Comparison of ENCODE assay signal across 17 cellular contexts in the genomic region with DNA sequence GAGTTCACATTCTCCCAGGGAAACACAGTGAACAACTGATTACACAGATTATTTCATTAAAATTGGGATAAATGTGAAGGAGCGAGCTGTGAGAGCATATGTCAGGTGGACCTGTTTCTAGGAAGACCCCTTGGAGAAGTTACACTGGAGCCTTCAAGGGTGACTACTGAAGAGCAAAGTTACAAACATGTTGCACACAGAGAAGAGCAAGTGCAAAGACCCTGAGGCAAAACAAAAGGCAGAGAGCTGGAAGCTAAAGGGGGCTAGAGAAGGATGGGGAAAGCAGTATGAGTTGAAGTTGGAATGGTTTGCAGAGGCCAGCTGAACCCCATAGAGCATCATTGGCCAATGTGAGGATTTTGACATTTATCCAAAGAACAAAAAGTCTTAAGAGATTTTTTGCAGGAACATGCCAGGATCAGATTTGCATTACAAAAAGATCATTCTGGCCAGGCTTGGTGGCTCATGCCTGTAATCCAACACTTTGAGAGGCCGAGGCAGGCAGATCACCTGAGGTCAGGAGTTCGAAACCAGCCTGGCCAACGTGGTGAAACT. TPM values are rescaled to one million over a fixed set of nuclear protein-coding genes. Genes with fewer than 3 reads are reported as not detected.
A peak's percentile ranks its signal among the peaks of the same experiment; 100 is the strongest.
DNase-seq lines count a peak whose midpoint lies in the region; ATAC-seq and TF ChIP-seq lines count a peak whose summit lies in the region.
"Had no signal": no experiment of that assay in that cellular context is flagged by ENCODE, and none has a peak within 500 bp of the region (broad histone marks: within the 10 kb centered on the region; RNA-seq: fewer than 3 reads in every experiment).

No MANE protein-coding gene starts in this region.

- H3K9me2 ChIP-seq in OCI-LY7 (ENCODE audit: insufficient read depth, low read length) = no peaks in the 10 kb centered on the region

- peaks cover 23% of the 10 kb centered on the region for H3K36me3 ChIP-seq in right atrium auricular region
- peaks cover 50% of the 10 kb centered on the region for H3K36me3 ChIP-seq in OCI-LY7 (ENCODE audit: insufficient read depth, low read length)

- intact Hi-C loops in Right ventricle myocardium inferior (cut with DNase I) = loop anchor here (10.0 kb wide), 1 partner anchor 1438 kb away; no protein-coding TSS in a partner anchor
- intact Hi-C loops in right cardiac atrium (cut with DNase I) = no loop called here
- intact Hi-C loops in OCI-LY7 (cut with micrococcal nuclease; ENCODE audit: unreplicated experiment) = no loop called here

- BruUV-seq in OCI-LY7 (replicated peaks; lab: Mats Ljungman, UMichigan) = no TSS peak

- POLR2A ChIA-PET in OCI-LY7 (lab: Charles Lee) = no interaction called here

- H3K27ac ChIP-seq in right atrium auricular region (no peak overlapping the region), right cardiac atrium (ENCODE audit: low read length) (no peak overlapping the region), OCI-LY7 (ENCODE audit: low read depth, low read length, poor library complexity, severe bottlenecking) (no peak overlapping the region)
- H3K27ac ChIP-seq: PC-9 had no signal

- no peaks in the 10 kb centered on the region for H3K79me2 ChIP-seq in OCI-LY7 (ENCODE audit: insufficient read depth, low read depth, low read length)

- WGBS in right cardiac atrium = 71% methylated on average over 4 of the region's 4 CpGs

- H4K20me1 ChIP-seq in OCI-LY7 (ENCODE audit: insufficient read depth, low read length) = no peaks in the 10 kb centered on the region

- no peaks in the 10 kb centered on the region for H3K9me3 ChIP-seq in right atrium auricular region
- no peaks in the 10 kb centered on the region for H3K9me3 ChIP-seq in right cardiac atrium (ENCODE audit: control insufficient read depth, low read length)
- H3K9me3 ChIP-seq in OCI-LY7 (ENCODE audit: low read length) = no peaks in the 10 kb centered on the region
- H3K9me3 ChIP-seq: BE2C had no signal

- H3K27ac Mint-ChIP-seq in activated T-helper 17 cell treated with anti-CD3 and anti-CD28 coated beads, Interleukin-2, amount 50 U/mL, for 72 hours = peak overlapping the region; percentile 20
- peak overlapping the region; percentile 16 for H3K27ac Mint-ChIP-seq in nephron progenitor cell

- no peaks in the 10 kb centered on the region for H3K9me3 Mint-ChIP-seq in activated T-helper 17 cell treated with anti-CD3 and anti-CD28 coated beads, Interleukin-2, amount 50 U/mL, for 72 hours
- no peaks in the 10 kb centered on the region for H3K9me3 Mint-ChIP-seq in nephron progenitor cell
- H3K9me3 Mint-ChIP-seq: CD4-positive, alpha-beta memory T cell had no signal

- H2AFZ ChIP-seq in OCI-LY7 (ENCODE audit: low read length) = no peak overlapping the region
- H2AFZ ChIP-seq: PC-9 had no signal

- H3K4me1 ChIP-seq in right atrium auricular region (peaks cover 0 to 46% of the 10 kb centered on the region in 2 donors), right cardiac atrium (ENCODE audit: control insufficient read depth, insufficient read depth, low read length) (peaks cover 11% of the 10 kb centered on the region), OCI-LY7 (ENCODE audit: insufficient read depth, low read length, poor library complexity, severe bottlenecking) (no peaks in the 10 kb centered on the region)
- H3K4me1 ChIP-seq: BE2C had no signal

- no peak for DNase-seq in Right ventricle myocardium inferior (ENCODE audit: missing footprints)
- DNase-seq in right atrium auricular region (ENCODE audit: low spot score) = no peak
- no peak for DNase-seq in right cardiac atrium
- no peak for DNase-seq in nephron progenitor cell
- no peak for DNase-seq in OCI-LY7 (ENCODE audit: low spot score)
- no peak for DNase-seq in DMS53 treated with DMSO at 0.1 percent for 48 hours (lab: John Stamatoyannopoulos, UW; ENCODE audit: unreplicated experiment)
- DNase-seq: 8988T; BE2C; CD4-positive, alpha-beta memory T cell; H7; NCI-H187 treated with DMSO at 0.1 percent for 48 hours; NCI-H69; PC-9 had no signal

- H3K27me3 ChIP-seq in right atrium auricular region (no peaks in the 10 kb centered on the region), right cardiac atrium (ENCODE audit: control insufficient read depth, insufficient read depth) (no peaks in the 10 kb centered on the region)
- H3K27me3 ChIP-seq: BE2C had no signal

- TF ChIP-seq CTCF in right atrium auricular region (IDR thresholded peaks at IDR 0.05) (no peak), nephron progenitor cell (IDR thresholded peaks at IDR 0.05) (no peak), OCI-LY7 (conservative IDR thresholded peaks at IDR 0.05; ENCODE audit: low read length) (no peak)

- H3K4me1 Mint-ChIP-seq in activated T-helper 17 cell treated with anti-CD3 and anti-CD28 coated beads, Interleukin-2, amount 50 U/mL, for 72 hours = peaks cover 21% of the 10 kb centered on the region
- peaks cover 19% of the 10 kb centered on the region for H3K4me1 Mint-ChIP-seq in nephron progenitor cell

- H3K4me3 ChIP-seq in right atrium auricular region = no peak overlapping the region
- H3K4me3 ChIP-seq in right cardiac atrium (ENCODE audit: low read length) = no peak overlapping the region
- no peak overlapping the region for H3K4me3 ChIP-seq in OCI-LY7 (ENCODE audit: low read depth, low read length, poor library complexity, severe bottlenecking)
- H3K4me3 ChIP-seq: PC-9 had no signal

- no peak overlapping the region for H3K4me2 ChIP-seq in OCI-LY7 (ENCODE audit: low read length)
- H3K4me2 ChIP-seq: PC-9 had no signal

- peaks cover 18% of the 10 kb centered on the region for H3K36me3 Mint-ChIP-seq in activated T-helper 17 cell treated with anti-CD3 and anti-CD28 coated beads, Interleukin-2, amount 50 U/mL, for 72 hours (ENCODE audit: low read depth)
- peaks cover 31% of the 10 kb centered on the region for H3K36me3 Mint-ChIP-seq in nephron progenitor cell (ENCODE audit: low read depth)

- peak; percentile 51 for ATAC-seq in Right ventricle myocardium inferior
- ATAC-seq in activated T-helper 17 cell treated with anti-CD3 and anti-CD28 coated beads, Interleukin-2, amount 50 U/mL, for 72 hours (replicated peaks) = no peak
- peak; percentile 39 to 64 for ATAC-seq in right cardiac atrium
- ATAC-seq in GM18907 (IDR thresholded peaks at IDR 0.05; ENCODE audit: unreplicated experiment) = no peak

- H3K27me3 Mint-ChIP-seq in activated T-helper 17 cell treated with anti-CD3 and anti-CD28 coated beads, Interleukin-2, amount 50 U/mL, for 72 hours = no peaks in the 10 kb centered on the region
- no peaks in the 10 kb centered on the region for H3K27me3 Mint-ChIP-seq in nephron progenitor cell (ENCODE audit: low read depth, poor library complexity)
- H3K27me3 Mint-ChIP-seq: CD4-positive, alpha-beta memory T cell had no signal

- no peak overlapping the region for H3K4me3 Mint-ChIP-seq in activated T-helper 17 cell treated with anti-CD3 and anti-CD28 coated beads, Interleukin-2, amount 50 U/mL, for 72 hours
- H3K4me3 Mint-ChIP-seq in nephron progenitor cell = no peak overlapping the region
- H3K4me3 Mint-ChIP-seq: CD4-positive, alpha-beta memory T cell had no signal

- CTCF ChIA-PET in OCI-LY7 (lab: Charles Lee; ENCODE audit: unreplicated experiment) = no interaction called here

RNA-seq across cellular contexts. Expression of gene PDZD9, which starts 14.1 kb away (rescaled TPM):
- not detected for total RNA-seq in Right ventricle myocardium inferior
- not detected for total RNA-seq in right atrium auricular region
- total RNA-seq in activated T-helper 17 cell treated with anti-CD3 and anti-CD28 coated beads, Interleukin-2, amount 50 U/mL, for 72 hours = not detected
- not detected for total RNA-seq in right cardiac atrium
- polyA plus RNA-seq in right cardiac atrium = not detected
- not detected in 2 replicates for total RNA-seq in OCI-LY7 (2014; rRNA removed; shearing (Covaris generic))
- not detected in 2 replicates for total RNA-seq in OCI-LY7 (2022)
- total RNA-seq: CD4-positive, alpha-beta memory T cell; H7; HT1080; PC-9; SK-MEL-5 had no signal

RNA-seq across cellular contexts. Expression of gene MOSMO, which starts 21.1 kb away (rescaled TPM):
- total RNA-seq in Right ventricle myocardium inferior (9.9 TPM), right atrium auricular region (10 to 100 TPM; 10.9 to 12.1 TPM), right cardiac atrium (10 to 100 TPM; 10.6 to 14.8 (median 12.2) TPM), OCI-LY7 (2022) (9.8 TPM in 2 replicates)
- total RNA-seq in activated T-helper 17 cell treated with anti-CD3 and anti-CD28 coated beads, Interleukin-2, amount 50 U/mL, for 72 hours = 10 to 100 TPM; 10.9 to 14.2 TPM
- polyA plus RNA-seq in right cardiac atrium = 10.4 TPM
- 6.8 and 9.6 TPM in 2 replicates for total RNA-seq in OCI-LY7 (2014; rRNA removed; shearing (Covaris generic))

RNA-seq across cellular contexts. Expression of gene UQCRC2, which starts 33.6 kb away (rescaled TPM):
- total RNA-seq in Right ventricle myocardium inferior = 906 TPM
- total RNA-seq in right atrium auricular region = 100 to 1,000 TPM; 249 to 489 TPM
- total RNA-seq in activated T-helper 17 cell treated with anti-CD3 and anti-CD28 coated beads, Interleukin-2, amount 50 U/mL, for 72 hours = 100 to 1,000 TPM; 202 to 322 TPM
- total RNA-seq in right cardiac atrium = 100 to 1,000 TPM; 516 to 665 (median 637) TPM
- polyA plus RNA-seq in right cardiac atrium = 321 TPM
- 121 and 129 TPM in 2 replicates for total RNA-seq in OCI-LY7 (2014; rRNA removed; shearing (Covaris generic))
- 202 and 210 TPM in 2 replicates for total RNA-seq in OCI-LY7 (2022)

Comparison
In these comparisons a context has a peak if more than half of its experiments do, and no peak if none do; other contexts are left out.
1. ATAC-seq: peak in Right ventricle myocardium inferior (single experiment) and right cardiac atrium (2 of 2); none in activated T-helper 17 cell treated with anti-CD3 and anti-CD28 coated beads, Interleukin-2, amount 50 U/mL, for 72 hours (single experiment) and GM18907 (single experiment).